In the genomic region with DNA sequence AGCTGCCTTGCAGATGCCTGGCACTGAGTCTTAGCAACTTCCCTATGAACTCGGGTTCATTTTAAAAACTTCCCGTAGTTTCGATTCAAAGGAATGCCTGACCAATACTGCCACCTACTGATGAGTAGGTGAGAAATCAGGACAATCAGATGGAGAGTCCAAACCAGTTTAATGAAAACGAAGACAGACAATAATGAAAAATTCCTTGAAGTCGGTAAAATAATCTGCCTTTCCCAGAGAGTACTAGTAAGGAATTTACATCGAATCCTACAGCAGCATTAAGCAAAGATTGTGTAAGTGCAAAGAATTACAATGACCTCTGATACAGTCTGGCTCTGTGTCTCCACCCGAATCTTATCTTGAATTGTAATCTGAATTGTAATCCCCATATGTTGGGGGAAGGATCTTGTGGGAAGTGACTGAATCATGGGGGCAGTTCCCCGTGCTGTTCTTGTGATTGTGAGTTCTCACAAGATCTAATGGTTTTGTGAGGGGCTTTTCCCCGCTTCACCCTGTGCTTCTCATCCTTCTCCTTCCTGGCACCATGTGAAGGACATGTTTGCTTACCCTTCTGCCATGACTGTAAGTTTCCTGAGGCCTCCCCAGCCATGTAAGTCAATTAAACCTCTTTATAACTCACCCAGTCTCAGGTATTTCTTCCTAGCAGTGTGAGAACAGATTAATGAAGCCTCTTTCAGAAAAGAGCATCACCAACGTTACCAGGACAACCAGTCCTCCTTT, we compare ENCODE assay signal across 9 cellular contexts.
A peak's percentile ranks its signal among the peaks of the same experiment; 100 is the strongest.
DNase-seq lines count a peak whose midpoint lies in the region; ATAC-seq, FAIRE-seq and TF ChIP-seq lines count a peak whose summit lies in the region.
"Had no signal": no experiment of that assay in that cellular context is flagged by ENCODE, and none has a peak within 500 bp of the region (broad histone marks: within the 10 kb centered on the region; RNA-seq: fewer than 3 reads in every experiment).

No MANE protein-coding gene starts in this region.

- peak overlapping the region; percentile 80 for H3K27ac ChIP-seq in endothelial cell of umbilical vein (ENCODE audit: insufficient read depth, low read depth, low read length)
- H3K27ac ChIP-seq: neutrophil had no signal

- H3K27me3 Mint-ChIP-seq in HFFc6 (ENCODE audit: insufficient read depth) = peaks cover 5% of the 10 kb centered on the region

- no peaks in the 10 kb centered on the region for H3K27me3 ChIP-seq in endothelial cell of umbilical vein (ENCODE audit: control insufficient read depth in 2 of 2, insufficient read depth in 2 of 2, low read length in 2 of 2)
- H3K27me3 ChIP-seq: neutrophil had no signal

- H3K4me3 Mint-ChIP-seq in HFFc6 = peak overlapping the region; percentile 77

- intact Hi-C loops in endothelial cell of umbilical vein (cut with micrococcal nuclease) = loop anchor here (1.0 to 5.0 kb wide), 3 partner anchors 76 to 768 kb away; no protein-coding TSS in a partner anchor

- FAIRE-seq in endothelial cell of umbilical vein (lab: Jason Lieb, UNC) = no peak

- H3K9ac ChIP-seq in endothelial cell of umbilical vein (replicated peaks; ENCODE audit: extremely low read depth, insufficient read depth, low read length) = peak overlapping the region; percentile 28

- BruUV-seq in endothelial cell of umbilical vein (replicated peaks; lab: Mats Ljungman, UMichigan) = TSS peak; percentile 30

- ATAC-seq in HG03139 (IDR thresholded peaks at IDR 0.05; ENCODE audit: unreplicated experiment) = no peak

- TF ChIP-seq POLR2A in endothelial cell of umbilical vein (IDR thresholded peaks at IDR 0.05; ENCODE audit: low read depth, low read length) = no peak

- H3K36me3 Mint-ChIP-seq in HFFc6 (ENCODE audit: low read depth) = peaks cover 63% of the 10 kb centered on the region

- dilution Hi-C loops in endothelial cell of umbilical vein (cut with MboI; ENCODE audit: extremely low pct_ligation_motif_present, low sequenced_read_pairs) = no loop called here

- peaks cover 32% of the 10 kb centered on the region for H3K4me1 ChIP-seq in endothelial cell of umbilical vein (ENCODE audit: control insufficient read depth, extremely low read depth, insufficient read depth, low read length)

- POLR2A ChIA-PET in endothelial cell of umbilical vein (lab: Charles Lee) = no interaction called here

- CTCF ChIA-PET in endothelial cell of umbilical vein (lab: Charles Lee) = interaction anchor here (0.7 to 2.1 kb wide), 11 partner anchors 10 to 205 kb away, joined by 3 to 33 read pairs (median 4); no protein-coding TSS in a partner anchor

- peaks cover 24% of the 10 kb centered on the region for H3K9me3 Mint-ChIP-seq in HFFc6

- peak overlapping the region; percentile 91 for H3K27ac Mint-ChIP-seq in HFFc6

- peaks cover 82% of the 10 kb centered on the region for H3K4me1 Mint-ChIP-seq in HFFc6 (ENCODE audit: low read depth)

- H3K4me2 ChIP-seq in endothelial cell of umbilical vein (ENCODE audit: insufficient read depth, low read length) = peak overlapping the region; percentile 73

- H2AFZ ChIP-seq in endothelial cell of umbilical vein (ENCODE audit: low read depth, low read length) = peak overlapping the region; percentile 58

- peaks cover 0 to 2% of the 10 kb centered on the region in 2 experiments for H3K36me3 ChIP-seq in endothelial cell of umbilical vein (ENCODE audit: control insufficient read depth in 2 of 2, extremely low read depth in 1 of 2, insufficient read depth in 2 of 2, low read length in 2 of 2)
- H3K36me3 ChIP-seq: neutrophil had no signal

- no peaks in the 10 kb centered on the region for H4K20me1 ChIP-seq in endothelial cell of umbilical vein (replicated peaks; ENCODE audit: control insufficient read depth, extremely low read depth, insufficient read depth, low read length)

- no peaks in the 10 kb centered on the region for H3K79me2 ChIP-seq in endothelial cell of umbilical vein (ENCODE audit: control insufficient read depth, insufficient read depth, low read length)

- H3K4me3 ChIP-seq in endothelial cell of umbilical vein (replicated peaks in 1 of 3; ENCODE audit: insufficient read depth in 1 of 3, low read depth in 1 of 3, low read length in 3 of 3) = peak overlapping the region in 1 of 3 experiments; percentile 19

- DNase-seq in CD1c-positive myeloid dendritic cell (ENCODE audit: extremely low spot score) (peak; percentile 67), HFFc6 (peak; percentile 72), RPMI7951 (ENCODE audit: low read depth) (peak; percentile 69), endothelial cell of umbilical vein (ENCODE audit: low read depth, low spot score) (peak; percentile 72), mucosa of gallbladder (ENCODE audit: low spot score) (peak; percentile 19), retina (no peak), NCI-H128 (lab: John Stamatoyannopoulos, UW; ENCODE audit: unreplicated experiment) (no peak)

- H3K9me1 ChIP-seq in endothelial cell of umbilical vein (replicated peaks; ENCODE audit: control insufficient read depth, extremely low read depth, insufficient read depth, low read length) = no peaks in the 10 kb centered on the region

- TF ChIP-seq CTCF in HFFc6 (IDR thresholded peaks at IDR 0.05) = peak; percentile 88
- peak; percentile 50 to 54 for TF ChIP-seq CTCF in endothelial cell of umbilical vein (IDR thresholded peaks at IDR 0.05; ENCODE audit: extremely low read depth in 1 of 2, insufficient read depth in 1 of 2, low read depth in 1 of 2, low read length in 2 of 2)

- H3K9me3 ChIP-seq in endothelial cell of umbilical vein (replicated peaks; ENCODE audit: control insufficient read depth, insufficient read depth, low read length) = no peaks in the 10 kb centered on the region
- H3K9me3 ChIP-seq: neutrophil had no signal

TF ChIP-seq in endothelial cell of umbilical vein, 7 proteins besides CTCF, POLR2A, EP300 and RAD21:
- TF ChIP-seq EZH2 (IDR thresholded peaks at IDR 0.05; ENCODE audit: borderline replicate concordance, low read depth, low read length, severe bottlenecking) = no peak
- TF ChIP-seq GATA2 (IDR thresholded peaks at IDR 0.05; ENCODE audit: insufficient read depth, insufficient read length, low read depth, low read length) = peak; percentile 95

Comparison
In these comparisons a context has a peak if more than half of its experiments do, and no peak if none do; other contexts are left out.
1. DNase-seq: peak in CD1c-positive myeloid dendritic cell (single experiment), HFFc6 (single experiment), RPMI7951 (single experiment), endothelial cell of umbilical vein (single experiment) and mucosa of gallbladder (single experiment); none in retina (single experiment) and NCI-H128 (single experiment).